18 cellular contexts compared by ENCODE assay signal in genomic region chr12:113058553-113058952, GRCh38.
A peak's percentile ranks its signal among the peaks of the same experiment; 100 is the strongest.
DNase-seq lines count a peak whose midpoint lies in the region; ATAC-seq and TF ChIP-seq lines count a peak whose summit lies in the region.
"Had no signal": no experiment of that assay in that cellular context is flagged by ENCODE, and none has a peak within 500 bp of the region (broad histone marks: within the 10 kb centered on the region; RNA-seq: fewer than 3 reads in every experiment).

No MANE protein-coding gene starts in this region.

- no peaks in the 10 kb centered on the region for H3K27me3 Mint-ChIP-seq in stimulated activated naive CD8-positive, alpha-beta T cell treated with anti-CD3 and anti-CD28 coated beads, Interleukin-15, Interleukin-2, amounts not matched to agents 100 ng/mL and 50 ng/mL, for 24 hours
- H3K27me3 Mint-ChIP-seq in stimulated activated naive CD8-positive, alpha-beta T cell treated with anti-CD3 and anti-CD28 coated beads, Interleukin-15, amount 100 ng/mL, for 72 hours, result no peaks in the 10 kb centered on the region

- H2AFZ ChIP-seq in OCI-LY1 (ENCODE audit: low read length), result no peak overlapping the region
- H2AFZ ChIP-seq: GM23248, PC-9 had no signal

- peak overlapping the region; percentile 73 for H3K4me3 ChIP-seq in OCI-LY1 (ENCODE audit: low read depth, low read length, poor library complexity, severe bottlenecking)
- H3K4me3 ChIP-seq: GM23248, PC-9 had no signal

- H3K4me3 Mint-ChIP-seq in stimulated activated naive CD8-positive, alpha-beta T cell treated with anti-CD3 and anti-CD28 coated beads, Interleukin-15, Interleukin-2, amounts not matched to agents 100 ng/mL and 50 ng/mL, for 24 hours, result peak overlapping the region; percentile 11
- no peak overlapping the region for H3K4me3 Mint-ChIP-seq in stimulated activated naive CD8-positive, alpha-beta T cell treated with anti-CD3 and anti-CD28 coated beads, Interleukin-15, amount 100 ng/mL, for 72 hours

- H3K4me2 ChIP-seq in OCI-LY1 (ENCODE audit: low read length), result peak overlapping the region; percentile 97
- H3K4me2 ChIP-seq: PC-9 had no signal

- H4K20me1 ChIP-seq in OCI-LY1 (ENCODE audit: insufficient read depth, low read length), result no peaks in the 10 kb centered on the region

- H3F3A ChIP-seq in OCI-LY1 (ENCODE audit: insufficient read depth, low read length), result peaks cover 4% of the 10 kb centered on the region

- peaks cover 10% of the 10 kb centered on the region for H3K4me1 Mint-ChIP-seq in stimulated activated naive CD8-positive, alpha-beta T cell treated with anti-CD3 and anti-CD28 coated beads, Interleukin-15, Interleukin-2, amounts not matched to agents 100 ng/mL and 50 ng/mL, for 24 hours (ENCODE audit: low read depth)
- H3K4me1 Mint-ChIP-seq in stimulated activated naive CD8-positive, alpha-beta T cell treated with anti-CD3 and anti-CD28 coated beads, Interleukin-15, amount 100 ng/mL, for 72 hours, result peaks cover 15% of the 10 kb centered on the region

- H3K79me2 ChIP-seq in OCI-LY1 (ENCODE audit: insufficient read depth, low read length), result peaks cover 75% of the 10 kb centered on the region

- DNase-seq in stimulated activated naive CD8-positive, alpha-beta T cell treated with anti-CD3 and anti-CD28 coated beads, Interleukin-15, amount 100 ng/mL, for 72 hours, result no peak
- DNase-seq in epidermal melanocyte (ENCODE audit: insufficient read length, low spot score) (peak; percentile 5), NOMO-1 treated with dmso at 0.1 percent for 144 hours (lab: John Stamatoyannopoulos, UW; ENCODE audit: unreplicated experiment) (no peak), HCEC 1CT (no peak), SW480 (ENCODE audit: low spot score) (no peak)
- DNase-seq: CD8-positive, alpha-beta memory T cell; GM23248; KBM-7; NCI-H1092 treated with DMSO at 0.1 percent for 48 hours; NCI-H1694; NCI-H345; NCI-H69; NK-92 treated with Interleukin-12 subunit alpha and Interleukin-12 subunit beta, amount 100 ng/mL, for 24 hours; PC-9 had no signal

- H3K9ac ChIP-seq in OCI-LY1 (ENCODE audit: low read length), result peak overlapping the region; percentile 85
- H3K9ac ChIP-seq: GM23248 had no signal

- H3K36me3 Mint-ChIP-seq in stimulated activated naive CD8-positive, alpha-beta T cell treated with anti-CD3 and anti-CD28 coated beads, Interleukin-15, Interleukin-2, amounts not matched to agents 100 ng/mL and 50 ng/mL, for 24 hours (ENCODE audit: low read depth), result no peaks in the 10 kb centered on the region
- H3K36me3 Mint-ChIP-seq: CD8-positive, alpha-beta memory T cell had no signal

- H3K27ac ChIP-seq in OCI-LY1 (ENCODE audit: low read depth, low read length, poor library complexity, severe bottlenecking), result peak overlapping the region; percentile 99
- H3K27ac ChIP-seq: GM23248, HL-60, PC-9 had no signal

- TF ChIP-seq CTCF in OCI-LY1 (IDR thresholded peaks at IDR 0.05; ENCODE audit: low read length), result no peak

- peaks cover 73% of the 10 kb centered on the region for H3K4me1 ChIP-seq in OCI-LY1 (ENCODE audit: insufficient read depth, low read length, severe bottlenecking)

- no peaks in the 10 kb centered on the region for H3K27me3 ChIP-seq in OCI-LY1 (ENCODE audit: insufficient read depth, low read length)

- no peak for ATAC-seq in stimulated activated naive CD8-positive, alpha-beta T cell treated with anti-CD3 and anti-CD28 coated beads, Interleukin-15, amount 100 ng/mL, for 72 hours
- no peak for ATAC-seq in GM21723 (IDR thresholded peaks at IDR 0.05; ENCODE audit: unreplicated experiment)

- no peaks in the 10 kb centered on the region for H3K9me3 Mint-ChIP-seq in stimulated activated naive CD8-positive, alpha-beta T cell treated with anti-CD3 and anti-CD28 coated beads, Interleukin-15, Interleukin-2, amounts not matched to agents 100 ng/mL and 50 ng/mL, for 24 hours
- no peaks in the 10 kb centered on the region for H3K9me3 Mint-ChIP-seq in stimulated activated naive CD8-positive, alpha-beta T cell treated with anti-CD3 and anti-CD28 coated beads, Interleukin-15, amount 100 ng/mL, for 72 hours
- H3K9me3 Mint-ChIP-seq: CD8-positive, alpha-beta memory T cell had no signal

- no peaks in the 10 kb centered on the region for H3K9me2 ChIP-seq in OCI-LY1 (ENCODE audit: low read depth, low read length)

- peaks cover 66% of the 10 kb centered on the region for H3K36me3 ChIP-seq in OCI-LY1 (ENCODE audit: insufficient read depth, low read length)

- H3K27ac Mint-ChIP-seq in stimulated activated naive CD8-positive, alpha-beta T cell treated with anti-CD3 and anti-CD28 coated beads, Interleukin-15, Interleukin-2, amounts not matched to agents 100 ng/mL and 50 ng/mL, for 24 hours, result no peak overlapping the region
- H3K27ac Mint-ChIP-seq in stimulated activated naive CD8-positive, alpha-beta T cell treated with anti-CD3 and anti-CD28 coated beads, Interleukin-15, amount 100 ng/mL, for 72 hours, result no peak overlapping the region

- H3K9me3 ChIP-seq in OCI-LY1 (ENCODE audit: low read length), result no peaks in the 10 kb centered on the region
